In genomic region chr9:121744002-121744686, GRCh38 we compare ENCODE assay signal across 2 cellular contexts.
TF ChIP-seq lines count a peak whose summit lies in the region.

No MANE protein-coding gene starts in this region.

TF ChIP-seq in SK-N-SH, 30 proteins besides CTCF, POLR2A, EP300 and RAD21:
- TF ChIP-seq GATA2 (CRISPR knock-in tag; IDR thresholded peaks at IDR 0.05) (no peak), ZBTB33 (IDR thresholded peaks at IDR 0.05; ENCODE audit: borderline replicate concordance, low read depth) (no peak), GABPA (IDR thresholded peaks at IDR 0.05; ENCODE audit: low read depth) (no peak), POLR2AphosphoS5 (IDR thresholded peaks at IDR 0.05; ENCODE audit: low read depth, low read length) (no peak), ELF1 (IDR thresholded peaks at IDR 0.05) (no peak), TAF1 (IDR thresholded peaks at IDR 0.05; ENCODE audit: borderline replicate concordance, low read depth, low read length) (no peak), FOXM1 (IDR thresholded peaks at IDR 0.05; ENCODE audit: low read depth) (no peak), SMC3 (IDR thresholded peaks at IDR 0.05; ENCODE audit: low read depth, low read length) (peak; percentile 52)

TF ChIP-seq in H1, 55 proteins besides CTCF, POLR2A, EP300 and RAD21:
- TF ChIP-seq TBP (IDR thresholded peaks at IDR 0.05; ENCODE audit: low read depth, low read length): no peak
- TF ChIP-seq POLR2AphosphoS5 (IDR thresholded peaks at IDR 0.05; ENCODE audit: low read depth, low read length): no peak
- no peak for TF ChIP-seq RXRA (IDR thresholded peaks at IDR 0.05; ENCODE audit: insufficient read depth, low read depth, low read length)
- no peak for TF ChIP-seq KDM4A (IDR thresholded peaks at IDR 0.05; ENCODE audit: low read depth, low read length, severe bottlenecking)
- no peak for TF ChIP-seq CHD1 (IDR thresholded peaks at IDR 0.05; ENCODE audit: low read depth, low read length)
- no peak for TF ChIP-seq NRF1 (IDR thresholded peaks at IDR 0.05; ENCODE audit: low read depth, low read length)
- no peak for TF ChIP-seq BCL11A (IDR thresholded peaks at IDR 0.05; ENCODE audit: low read depth in 2 of 2, low read length in 2 of 2)
- no peak for TF ChIP-seq SRF (IDR thresholded peaks at IDR 0.05; ENCODE audit: low read depth, low read length)
- no peak for TF ChIP-seq FOSL1 (IDR thresholded peaks at IDR 0.05; ENCODE audit: insufficient read depth, low read depth, low read length)
- no peak for TF ChIP-seq YY1 (IDR thresholded peaks at IDR 0.05; ENCODE audit: low read depth, low read length)
- no peak for TF ChIP-seq RFX5 (IDR thresholded peaks at IDR 0.05; ENCODE audit: borderline replicate concordance, low read depth, low read length)
- no peak for TF ChIP-seq TCF12 (IDR thresholded peaks at IDR 0.05; ENCODE audit: low read depth, low read length)
- TF ChIP-seq, protein P1, sequence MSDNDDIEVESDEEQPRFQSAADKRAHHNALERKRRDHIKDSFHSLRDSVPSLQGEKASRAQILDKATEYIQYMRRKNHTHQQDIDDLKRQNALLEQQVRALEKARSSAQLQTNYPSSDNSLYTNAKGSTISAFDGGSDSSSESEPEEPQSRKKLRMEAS (IDR thresholded peaks at IDR 0.05): no peak
- no peak for TF ChIP-seq SAP30 (IDR thresholded peaks at IDR 0.05; ENCODE audit: insufficient read depth, insufficient replicate concordance, low read length)
- no peak for TF ChIP-seq CHD2 (IDR thresholded peaks at IDR 0.05; ENCODE audit: low read length)
- TF ChIP-seq KDM1A (IDR thresholded peaks at IDR 0.05; ENCODE audit: borderline replicate concordance, low read length): no peak
- TF ChIP-seq SP1 (IDR thresholded peaks at IDR 0.05; ENCODE audit: low read depth, low read length): no peak
- TF ChIP-seq MAFK (IDR thresholded peaks at IDR 0.05; ENCODE audit: low read depth, low read length): no peak
- TF ChIP-seq SIX5 (IDR thresholded peaks at IDR 0.05; ENCODE audit: low read depth, low read length): no peak
